In the genomic region with DNA sequence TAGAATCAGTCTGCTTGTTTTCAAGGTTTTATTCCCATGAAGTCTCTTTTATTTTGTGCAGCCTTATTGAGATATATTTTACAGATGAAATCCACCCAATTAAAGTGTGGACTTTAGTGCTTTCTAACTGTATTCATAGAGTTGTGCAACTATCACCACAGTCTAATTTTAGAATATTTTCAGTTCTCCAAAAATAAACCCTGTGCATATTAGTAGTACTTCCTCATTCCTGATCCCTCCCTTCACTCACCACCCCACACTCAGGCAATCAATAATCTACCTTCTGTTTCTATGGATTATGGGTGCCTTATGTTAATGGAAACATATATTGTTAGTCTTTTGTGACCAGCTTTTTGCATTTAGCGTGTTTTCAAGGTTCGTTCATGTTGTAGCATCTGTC, we compare ENCODE assay signal across 9 cellular contexts.
DNase-seq lines count a peak whose midpoint lies in the region; ATAC-seq, FAIRE-seq and TF ChIP-seq lines count a peak whose summit lies in the region.
"Had no signal": no experiment of that assay in that cellular context is flagged by ENCODE, and none has a peak within 500 bp of the region (broad histone marks: within the 10 kb centered on the region; RNA-seq: fewer than 3 reads in every experiment).

No MANE protein-coding gene starts in this region.

- H3K4me2 ChIP-seq in K562 (ENCODE audit: insufficient read depth, low read length) = no peak overlapping the region

- no peaks in the 10 kb centered on the region for H3K9me3 ChIP-seq in K562 (replicated peaks; ENCODE audit: control insufficient read depth, insufficient read depth, low read depth, low read length)
- H3K9me3 ChIP-seq: HAP-1 had no signal

- CTCF ChIA-PET in K562 (lab: Yijun Ruan, JAX; ENCODE audit: low intra/inter-chr PET ratio) = no interaction called here

- in situ Hi-C loops in K562 (cut with MboI) = no loop called here

- no peak overlapping the region for H3K4me3 ChIP-seq in K562
- H3K4me3 ChIP-seq: HAP-1 had no signal

- BruUV-seq in K562 (replicated peaks; lab: Mats Ljungman, UMichigan) = no TSS peak

- no peak overlapping the region for H3K9ac ChIP-seq in K562 (ENCODE audit: insufficient read depth in 1 of 2, low read depth in 2 of 2, low read length in 2 of 2)

- no peak for FAIRE-seq in K562 (lab: Jason Lieb, UNC)

- TF ChIP-seq RAD21 in K562 (CRISPR knock-in tag; conservative IDR thresholded peaks at IDR 0.05 in 1 of 2, IDR thresholded peaks at IDR 0.05 in 1 of 2) = no peak

- no peaks in the 10 kb centered on the region for H4K20me1 ChIP-seq in K562 (replicated peaks; ENCODE audit: control insufficient read depth, insufficient read depth, low read length)

- DNase-seq in AML-193 (lab: John Stamatoyannopoulos, UW) (peak; percentile 86 to 87), K562 (ENCODE audit: extremely low read depth in 1 of 4, low spot score in 3 of 4) (no peak), kidney tubule cell (ENCODE audit: low spot score) (no peak), NCI-H82 (lab: John Stamatoyannopoulos, UW) (no peak), HuH-7 (ENCODE audit: low spot score) (no peak)
- no peak for DNase-seq in activated naive CD4-positive, alpha-beta T cell treated with Interleukin-2 at 50 U/mL for 16 hours

- WGBS in K562 (ENCODE audit: insufficient coverage, low coverage, missing lambda C conversion rate) = 0% methylated on average over 2 of the region's 2 CpGs

- no peak for TF ChIP-seq POLR2A in K562 (conservative IDR thresholded peaks at IDR 0.05)

- H3K4me1 ChIP-seq in K562 (replicated peaks in 1 of 2; ENCODE audit: control insufficient read depth in 2 of 2, insufficient read depth in 2 of 2, low read length in 2 of 2) = no peaks in the 10 kb centered on the region; a peak in 1 of 5 replicates
- H3K4me1 ChIP-seq: HAP-1 had no signal

- H2AFZ ChIP-seq in K562 (ENCODE audit: low read depth, low read length) = no peak overlapping the region

- intact Hi-C loops in K562 (cut with micrococcal nuclease) = no loop called here

- H3K79me2 ChIP-seq in K562 (ENCODE audit: control insufficient read depth, insufficient read depth, low read length) = no peaks in the 10 kb centered on the region

- ATAC-seq in GM21381 (IDR thresholded peaks at IDR 0.05; ENCODE audit: unreplicated experiment) = peak; percentile 74
- peak; percentile 80 for ATAC-seq in HG03442 (IDR thresholded peaks at IDR 0.05; ENCODE audit: unreplicated experiment)
- ATAC-seq in K562 = no peak

- POLR2A ChIA-PET in K562 (lab: Yijun Ruan, JAX) = no interaction called here

- no peaks in the 10 kb centered on the region for H3K36me3 ChIP-seq in K562 (ENCODE audit: control insufficient read depth, insufficient read depth, low read length)
- H3K36me3 ChIP-seq: HAP-1 had no signal

- TF ChIP-seq CTCF in K562 (IDR thresholded peaks at IDR 0.05 in 2 of 3, conservative IDR thresholded peaks at IDR 0.05 in 1 of 3; ENCODE audit: insufficient read depth in 2 of 3, low read depth in 1 of 3, low read length in 3 of 3) = no peak

- no peaks in the 10 kb centered on the region for H3K9me1 ChIP-seq in K562 (ENCODE audit: control insufficient read depth, insufficient read depth, low read length)

- TF ChIP-seq EP300 in K562 (IDR thresholded peaks at IDR 0.05; ENCODE audit: low read length) = no peak

- H3K27ac ChIP-seq in K562 (ENCODE audit: extremely low read depth, low read depth, low read length) = no peak overlapping the region

- H3K27me3 ChIP-seq in K562 (ENCODE audit: control insufficient read depth in 2 of 2, insufficient read depth in 2 of 2, low read length in 2 of 2) = no peaks in the 10 kb centered on the region

TF ChIP-seq in K562, 482 proteins besides CTCF, POLR2A, EP300 and RAD21:
- TF ChIP-seq CBX2 (IDR thresholded peaks at IDR 0.05; ENCODE audit: insufficient read depth, low read length, poor library complexity, severe bottlenecking) = no peak
- peak; percentile 92 for TF ChIP-seq MEF2D (tag; conservative IDR thresholded peaks at IDR 0.05; ENCODE audit: low read depth)
- no peak for TF ChIP-seq SRSF7 (optimal IDR thresholded peaks at IDR 0.05; ENCODE audit: low read depth, low read length)
- TF ChIP-seq MEIS2 (IDR thresholded peaks at IDR 0.05; ENCODE audit: partially characterized antibody) = peak; percentile 52
- TF ChIP-seq CEBPB (tag; IDR thresholded peaks at IDR 0.05) = peak; percentile 62
- no peak for TF ChIP-seq PTTG1 (tag; IDR thresholded peaks at IDR 0.05; ENCODE audit: low read depth)
- TF ChIP-seq EHMT2 (IDR thresholded peaks at IDR 0.05) = no peak
- TF ChIP-seq, protein P1, sequence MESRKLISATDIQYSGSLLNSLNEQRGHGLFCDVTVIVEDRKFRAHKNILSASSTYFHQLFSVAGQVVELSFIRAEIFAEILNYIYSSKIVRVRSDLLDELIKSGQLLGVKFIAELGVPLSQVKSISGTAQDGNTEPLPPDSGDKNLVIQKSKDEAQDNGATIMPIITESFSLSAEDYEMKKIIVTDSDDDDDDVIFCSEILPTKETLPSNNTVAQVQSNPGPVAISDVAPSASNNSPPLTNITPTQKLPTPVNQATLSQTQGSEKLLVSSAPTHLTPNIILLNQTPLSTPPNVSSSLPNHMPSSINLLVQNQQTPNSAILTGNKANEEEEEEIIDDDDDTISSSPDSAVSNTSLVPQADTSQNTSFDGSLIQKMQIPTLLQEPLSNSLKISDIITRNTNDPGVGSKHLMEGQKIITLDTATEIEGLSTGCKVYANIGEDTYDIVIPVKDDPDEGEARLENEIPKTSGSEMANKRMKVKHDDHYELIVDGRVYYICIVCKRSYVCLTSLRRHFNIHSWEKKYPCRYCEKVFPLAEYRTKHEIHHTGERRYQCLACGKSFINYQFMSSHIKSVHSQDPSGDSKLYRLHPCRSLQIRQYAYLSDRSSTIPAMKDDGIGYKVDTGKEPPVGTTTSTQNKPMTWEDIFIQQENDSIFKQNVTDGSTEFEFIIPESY (CRISPR knock-in tag; IDR thresholded peaks at IDR 0.05) = no peak
- TF ChIP-seq MEF2A (IDR thresholded peaks at IDR 0.05; ENCODE audit: control insufficient read depth, low read depth, low read length) = no peak
- no peak for TF ChIP-seq ZNF165 (CRISPR knock-in tag; IDR thresholded peaks at IDR 0.05; ENCODE audit: borderline replicate concordance)
- TF ChIP-seq EZH2 (IDR thresholded peaks at IDR 0.05; ENCODE audit: borderline replicate concordance, low read depth, low read length) = no peak
- TF ChIP-seq CEBPG (CRISPR knock-in tag; IDR thresholded peaks at IDR 0.05) = no peak
- 0 out of 4 replicates have a peak, but pooled peaks of 1 of the 2 experiments have one; percentile 22 for TF ChIP-seq CEBPG (tag; conservative IDR thresholded peaks at IDR 0.05 in 1 of 2, IDR thresholded peaks at IDR 0.05 in 1 of 2)
- no peak for TF ChIP-seq ZNF589 (CRISPR knock-in tag; IDR thresholded peaks at IDR 0.05; ENCODE audit: low read depth)
- TF ChIP-seq ZNF133 (CRISPR knock-in tag; IDR thresholded peaks at IDR 0.05) = no peak
- no peak for TF ChIP-seq RBM17 (IDR thresholded peaks at IDR 0.05; ENCODE audit: borderline replicate concordance, low read depth, low read length)
- TF ChIP-seq ATF1 (CRISPR knock-in tag; IDR thresholded peaks at IDR 0.05) = no peak
- TF ChIP-seq ATF1 (tag; IDR thresholded peaks at IDR 0.05) = no peak
- no peak for TF ChIP-seq MYBL2 (IDR thresholded peaks at IDR 0.05; ENCODE audit: low read depth)
- no peak for TF ChIP-seq MYBL2 (CRISPR knock-in tag; IDR thresholded peaks at IDR 0.05; ENCODE audit: borderline replicate concordance)
- no peak for TF ChIP-seq ZFPM2 (CRISPR knock-in tag; IDR thresholded peaks at IDR 0.05)
- no peak for TF ChIP-seq RBM25 (IDR thresholded peaks at IDR 0.05; ENCODE audit: low read depth, low read length, severe bottlenecking)
- TF ChIP-seq KHSRP (IDR thresholded peaks at IDR 0.05) = no peak
- no peak for TF ChIP-seq FUS (optimal IDR thresholded peaks at IDR 0.05; ENCODE audit: low read depth, low read length)
- TF ChIP-seq LCOR (CRISPR knock-in tag; IDR thresholded peaks at IDR 0.05) = no peak
- no peak for TF ChIP-seq BACH1 (tag; IDR thresholded peaks at IDR 0.05)
- TF ChIP-seq MTF1 (CRISPR knock-in tag; IDR thresholded peaks at IDR 0.05; ENCODE audit: borderline replicate concordance) = no peak
- TF ChIP-seq, protein P2, sequence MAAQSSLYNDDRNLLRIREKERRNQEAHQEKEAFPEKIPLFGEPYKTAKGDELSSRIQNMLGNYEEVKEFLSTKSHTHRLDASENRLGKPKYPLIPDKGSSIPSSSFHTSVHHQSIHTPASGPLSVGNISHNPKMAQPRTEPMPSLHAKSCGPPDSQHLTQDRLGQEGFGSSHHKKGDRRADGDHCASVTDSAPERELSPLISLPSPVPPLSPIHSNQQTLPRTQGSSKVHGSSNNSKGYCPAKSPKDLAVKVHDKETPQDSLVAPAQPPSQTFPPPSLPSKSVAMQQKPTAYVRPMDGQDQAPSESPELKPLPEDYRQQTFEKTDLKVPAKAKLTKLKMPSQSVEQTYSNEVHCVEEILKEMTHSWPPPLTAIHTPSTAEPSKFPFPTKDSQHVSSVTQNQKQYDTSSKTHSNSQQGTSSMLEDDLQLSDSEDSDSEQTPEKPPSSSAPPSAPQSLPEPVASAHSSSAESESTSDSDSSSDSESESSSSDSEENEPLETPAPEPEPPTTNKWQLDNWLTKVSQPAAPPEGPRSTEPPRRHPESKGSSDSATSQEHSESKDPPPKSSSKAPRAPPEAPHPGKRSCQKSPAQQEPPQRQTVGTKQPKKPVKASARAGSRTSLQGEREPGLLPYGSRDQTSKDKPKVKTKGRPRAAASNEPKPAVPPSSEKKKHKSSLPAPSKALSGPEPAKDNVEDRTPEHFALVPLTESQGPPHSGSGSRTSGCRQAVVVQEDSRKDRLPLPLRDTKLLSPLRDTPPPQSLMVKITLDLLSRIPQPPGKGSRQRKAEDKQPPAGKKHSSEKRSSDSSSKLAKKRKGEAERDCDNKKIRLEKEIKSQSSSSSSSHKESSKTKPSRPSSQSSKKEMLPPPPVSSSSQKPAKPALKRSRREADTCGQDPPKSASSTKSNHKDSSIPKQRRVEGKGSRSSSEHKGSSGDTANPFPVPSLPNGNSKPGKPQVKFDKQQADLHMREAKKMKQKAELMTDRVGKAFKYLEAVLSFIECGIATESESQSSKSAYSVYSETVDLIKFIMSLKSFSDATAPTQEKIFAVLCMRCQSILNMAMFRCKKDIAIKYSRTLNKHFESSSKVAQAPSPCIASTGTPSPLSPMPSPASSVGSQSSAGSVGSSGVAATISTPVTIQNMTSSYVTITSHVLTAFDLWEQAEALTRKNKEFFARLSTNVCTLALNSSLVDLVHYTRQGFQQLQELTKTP (IDR thresholded peaks at IDR 0.05; ENCODE audit: low read depth in 1 of 2, partially characterized antibody in 2 of 2) = no peak
- TF ChIP-seq RNF2 (IDR thresholded peaks at IDR 0.05) = no peak

Comparison
In these comparisons a context has a peak if more than half of its experiments do, and no peak if none do; other contexts are left out.
1. DNase-seq: peak in AML-193 (2 of 2); none in K562 (0 of 4), kidney tubule cell (single experiment), activated naive CD4-positive, alpha-beta T cell treated with Interleukin-2 at 50 U/mL for 16 hours (single experiment), NCI-H82 (single experiment) and HuH-7 (single experiment).